18 cellular contexts compared by ENCODE assay signal in the genomic region with DNA sequence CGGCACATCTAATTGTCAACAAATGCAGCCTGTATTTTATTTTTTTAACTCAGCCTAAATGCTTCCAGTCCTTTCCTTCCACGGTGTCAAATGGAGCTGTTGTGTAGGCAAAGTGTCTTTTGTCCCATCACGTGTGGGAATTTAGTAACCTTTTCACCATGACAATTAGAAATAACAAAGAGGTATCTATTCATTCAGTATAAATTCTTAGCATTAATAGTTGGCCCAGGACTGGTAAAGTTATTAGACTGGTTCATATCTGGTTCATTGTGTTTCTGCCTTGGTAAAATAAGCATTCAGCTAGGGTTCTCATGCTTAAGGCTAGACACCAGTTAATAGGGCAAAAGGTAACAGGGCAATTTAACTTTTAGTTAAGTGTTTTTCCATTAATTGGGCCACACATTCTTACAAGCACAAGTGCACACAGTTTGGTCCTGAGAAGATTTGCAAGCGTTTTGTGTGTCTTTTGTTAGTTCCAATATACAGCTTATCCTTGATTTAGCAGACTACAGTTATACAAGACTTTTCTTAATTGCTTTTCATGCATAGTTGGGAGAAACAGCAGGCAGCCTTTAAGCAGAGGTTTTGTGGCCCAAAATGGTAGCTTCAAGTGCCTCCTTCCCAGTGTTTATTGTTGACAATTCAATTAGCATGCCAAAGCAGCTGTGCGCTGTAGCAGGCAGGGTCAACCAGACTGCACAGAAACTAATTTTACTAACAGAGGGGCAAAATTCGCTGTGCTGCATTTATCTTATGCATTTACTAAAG. TPM values are rescaled to one million over a fixed set of nuclear protein-coding genes. Genes with fewer than 3 reads are reported as not detected.
DNase-seq lines count a peak whose midpoint lies in the region; ATAC-seq and TF ChIP-seq lines count a peak whose summit lies in the region.
"Had no signal": no experiment of that assay in that cellular context is flagged by ENCODE, and none has a peak within 500 bp of the region (broad histone marks: within the 10 kb centered on the region; RNA-seq: fewer than 3 reads in every experiment).

No MANE protein-coding gene starts in this region.

- ATAC-seq in aorta (ENCODE audit: low FRiP score), result no peak
- ATAC-seq: activated T-cell treated with anti-CD3 and anti-CD28 coated beads, Interleukin-2, amount 50 U/mL, for 4 hours; GM12878; stimulated activated memory B cell treated with anti-CD40 and anti-IgM and Interleukin-4, amounts not matched to agents 10 μg/mL and 1 μg/mL and 100 μg/mL, for 72 hours had no signal

- H3K9ac ChIP-seq in HUES48 (ENCODE audit: low read depth, low read length) (no peak overlapping the region), MM.1S (ENCODE audit: low read length) (no peak overlapping the region)

- intact Hi-C loops in A673 (cut with micrococcal nuclease; ENCODE audit: unreplicated experiment) (no loop called here), aorta (cut with DNase I) (no loop called here)

- no peak overlapping the region for H3K4me2 ChIP-seq in MM.1S (ENCODE audit: low read depth, low read length)

- no CpG with 5 or more reads among the region's 6 CpGs for WGBS in iPS DF 6.9 (ENCODE audit: insufficient coverage, insufficient read length)
- 70 to 73% methylated on average over 6 of the region's 6 CpGs for WGBS in aorta, 2 donors

- no peaks in the 10 kb centered on the region for H3K9me3 ChIP-seq in A673 (ENCODE audit: low read depth, low read length, poor library complexity, severe bottlenecking)
- no peaks in the 10 kb centered on the region for H3K9me3 ChIP-seq in HUES48 (ENCODE audit: control insufficient read depth, insufficient read depth, low read length)
- H3K9me3 ChIP-seq in iPS DF 6.9 (ENCODE audit: control insufficient read depth, insufficient read depth, low read length), result no peaks in the 10 kb centered on the region
- H3K9me3 ChIP-seq in aorta (ENCODE audit: control insufficient read depth, low read length), result no peaks in the 10 kb centered on the region
- H3K9me3 ChIP-seq in MM.1S (replicated peaks; ENCODE audit: insufficient read depth, low read length), result no peaks in the 10 kb centered on the region; the same call in 1 of the 2 replicates
- H3K9me3 ChIP-seq: MG63 had no signal

- BruUV-seq in A673 (replicated peaks; lab: Mats Ljungman, UMichigan), result no TSS peak

- H3K27me3 ChIP-seq in A673 (replicated peaks; ENCODE audit: insufficient read depth, low read depth, low read length, poor library complexity), result no peaks in the 10 kb centered on the region
- H3K27me3 ChIP-seq in HUES48 (ENCODE audit: control insufficient read depth, insufficient read depth, low read length), result no peaks in the 10 kb centered on the region
- H3K27me3 ChIP-seq in iPS DF 6.9 (ENCODE audit: control insufficient read depth, insufficient read depth, low read length), result no peaks in the 10 kb centered on the region
- no peaks in the 10 kb centered on the region for H3K27me3 ChIP-seq in aorta (ENCODE audit: control insufficient read depth in 1 of 2, insufficient read depth in 2 of 2, low read length in 1 of 2)
- no peaks in the 10 kb centered on the region for H3K27me3 ChIP-seq in MM.1S (replicated peaks; ENCODE audit: insufficient read depth, low read length)

- H3K36me3 ChIP-seq in A673 (ENCODE audit: insufficient read depth, low read length, poor library complexity, severe bottlenecking), result no peaks in the 10 kb centered on the region
- H3K36me3 ChIP-seq in HUES48 (ENCODE audit: control insufficient read depth, insufficient read depth, low read length), result no peaks in the 10 kb centered on the region
- H3K36me3 ChIP-seq in iPS DF 6.9 (ENCODE audit: control insufficient read depth, insufficient read depth, low read length), result no peaks in the 10 kb centered on the region
- no peaks in the 10 kb centered on the region for H3K36me3 ChIP-seq in aorta (ENCODE audit: control insufficient read depth in 1 of 2, insufficient read depth in 2 of 2, low read length in 1 of 2)
- no peaks in the 10 kb centered on the region for H3K36me3 ChIP-seq in MM.1S (replicated peaks; ENCODE audit: insufficient read depth, low read length)
- H3K36me3 ChIP-seq: MG63 had no signal

- H3K4me1 ChIP-seq in A673 (ENCODE audit: insufficient read depth, low read length, poor library complexity, severe bottlenecking) (peaks cover 30% of the 10 kb centered on the region), HUES48 (ENCODE audit: control insufficient read depth, insufficient read depth, low read length) (peaks cover 37% of the 10 kb centered on the region), iPS DF 6.9 (ENCODE audit: control insufficient read depth, insufficient read depth, low read length) (no peaks in the 10 kb centered on the region; the same call in 1 of the 2 replicates), aorta (ENCODE audit: control insufficient read depth in 1 of 2, insufficient read depth in 2 of 2, low read length in 2 of 2) (no peaks in the 10 kb centered on the region), MM.1S (ENCODE audit: low read length) (no peaks in the 10 kb centered on the region)

- CTCF ChIA-PET in A673 (lab: Charles Lee), result no interaction called here

- H3K4me3 ChIP-seq in A673 (ENCODE audit: low read depth, low read length, poor library complexity, severe bottlenecking) (no peak overlapping the region), HUES48 (ENCODE audit: low read depth, low read length) (peak overlapping the region; percentile 33), iPS DF 6.9 (ENCODE audit: low read length) (no peak overlapping the region), aorta (ENCODE audit: low read length in 2 of 2) (no peak overlapping the region), MM.1S (ENCODE audit: low read length) (no peak overlapping the region)
- H3K4me3 ChIP-seq: GM12878, MG63 had no signal

- H4K20me1 ChIP-seq in MM.1S (ENCODE audit: insufficient read depth, low read length), result no peaks in the 10 kb centered on the region

- POLR2A ChIA-PET in A673 (lab: Charles Lee; ENCODE audit: low non-redundant PET), result interaction anchor here (0.6 kb wide), 1 partner anchor 399 kb away, joined by 5 read pairs; no protein-coding TSS in a partner anchor

- H3F3A ChIP-seq in MM.1S (ENCODE audit: insufficient read depth, low read length), result no peaks in the 10 kb centered on the region

- H3K27ac ChIP-seq in A673 (ENCODE audit: low read depth, low read length, poor library complexity, severe bottlenecking) (peak overlapping the region; percentile 3), HUES48 (ENCODE audit: low read depth, low read length) (peak overlapping the region; percentile 83), iPS DF 6.9 (ENCODE audit: low read length) (no peak overlapping the region), aorta (ENCODE audit: low read depth in 1 of 2, low read length in 2 of 2) (peak overlapping the region in 1 of 2 donors; percentile 28), MM.1S (ENCODE audit: low read length) (no peak overlapping the region), caudate nucleus (ENCODE audit: low read depth, low read length) (no peak overlapping the region)

- no peak for TF ChIP-seq CTCF in A673 (conservative IDR thresholded peaks at IDR 0.05; ENCODE audit: low read depth, low read length)
- no peak for TF ChIP-seq CTCF in MM.1S (IDR thresholded peaks at IDR 0.05; ENCODE audit: low read length)

- DNase-seq in A673 (ENCODE audit: low spot score) (peak; percentile 79), NCI-H748 (lab: John Stamatoyannopoulos, UW; ENCODE audit: unreplicated experiment) (peak; percentile 95), iPS DF 6.9 (ENCODE audit: low read depth, low spot score) (peak; percentile 9), aorta (no peak), MM.1S (no peak), RKO (ENCODE audit: low spot score) (no peak), caudate nucleus (lab: John Stamatoyannopoulos, UW) (no peak)
- DNase-seq: activated CD4-positive, alpha-beta T cell treated with anti-CD3 and anti-CD28 coated beads for 4 hours; activated T-cell treated with anti-CD3 and anti-CD28 coated beads, Interleukin-2, amount 50 U/mL, for 4 hours; amniotic stem cell; cortex of kidney; MG63; stimulated activated CD4-positive, alpha-beta T cell treated with anti-CD3 and anti-CD28 coated beads, Interleukin-2, amount 100 ng/mL, for 48 hours; T-helper 1 cell had no signal

- no peaks in the 10 kb centered on the region for H3K9me2 ChIP-seq in MM.1S (replicated peaks; ENCODE audit: insufficient read depth, low read length)

- H3K79me2 ChIP-seq in MM.1S (ENCODE audit: low read length), result no peaks in the 10 kb centered on the region

- no peak overlapping the region for H2AFZ ChIP-seq in MM.1S (ENCODE audit: low read length)

RNA-seq across cellular contexts. Expression of a gene that starts 47.7 kb away (rescaled TPM):
- total RNA-seq in A673 (2021) (1.8 and 3.6 TPM in 2 replicates), aorta (100 to 1,000 TPM in 1 of 2 donors, 10 to 100 TPM in 1; 71.4 to 122 TPM)
- 100 to 1,000 TPM in 1 of 2 donors, 10 to 100 TPM in 1; 47.9 to 277 TPM for polyA plus RNA-seq in aorta
- total RNA-seq: activated T-cell treated with anti-CD3 and anti-CD28 coated beads, Interleukin-2, amount 50 U/mL, for 4 hours; GM12878; renal cortical epithelial cell had no signal

Comparison
In these comparisons a context has a peak if more than half of its experiments do, and no peak if none do; other contexts are left out.
1. DNase-seq: peak in A673 (single experiment), NCI-H748 (single experiment) and iPS DF 6.9 (single experiment); none in aorta (0 of 2), MM.1S (single experiment), RKO (single experiment) and caudate nucleus (0 of 61).
2. H3K27ac ChIP-seq: peak in A673 (single experiment) and HUES48 (single experiment); none in iPS DF 6.9 (single experiment), MM.1S (single experiment) and caudate nucleus (single experiment).
3. RNA of a gene that starts 47.7 kb away (total RNA-seq): 71.4 to 122 TPM in aorta; 1.8 to 3.6 TPM in A673; every median in the first group is over 10 times any median in the second.